ENCODE assay signal across 8 cellular contexts in the genomic region with DNA sequence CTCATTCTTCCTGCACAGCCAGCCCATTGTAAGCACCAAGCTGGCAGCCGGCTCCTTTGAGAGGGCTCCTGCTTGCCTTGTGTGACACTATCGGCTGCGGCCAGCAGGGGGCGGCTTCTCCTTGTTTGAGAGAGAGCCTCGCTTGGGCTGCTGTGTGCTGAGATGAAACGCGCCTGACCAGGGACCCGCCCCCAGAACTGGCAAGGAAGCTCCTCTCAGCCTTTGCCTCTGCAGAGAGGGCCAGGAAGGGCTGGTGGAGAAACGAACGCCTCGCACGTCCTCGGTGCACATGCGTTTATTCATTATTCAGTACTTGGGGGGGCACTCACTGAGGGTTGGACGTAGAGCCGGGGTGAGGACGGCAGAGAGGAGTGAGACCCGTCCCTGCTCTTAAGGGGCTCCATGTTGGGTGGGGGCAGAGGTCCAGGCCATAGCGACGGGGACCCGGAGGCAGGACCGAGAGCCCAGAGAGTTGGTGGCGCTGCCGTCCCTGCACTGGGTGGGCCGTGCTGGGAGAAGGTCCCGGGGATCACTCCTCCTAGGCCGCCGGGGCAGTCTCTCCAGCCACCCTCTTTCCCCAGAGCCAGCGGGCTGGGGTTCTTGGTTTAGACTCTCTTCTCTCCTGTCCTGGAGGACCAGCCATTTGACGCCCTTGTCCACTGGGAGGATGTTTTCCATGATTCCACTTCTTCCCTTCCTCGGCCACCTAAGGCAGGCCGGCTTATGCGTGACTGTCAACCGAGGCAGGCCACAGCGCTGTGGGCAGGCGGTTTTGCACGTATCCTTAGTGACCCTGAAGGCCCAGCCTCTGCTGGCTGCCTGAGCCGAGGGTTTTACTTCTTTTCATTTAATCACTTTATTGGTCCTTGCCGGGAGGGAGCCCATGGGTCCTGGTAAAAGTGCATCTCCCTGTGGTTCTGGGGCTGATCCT.
A peak's percentile ranks its signal among the peaks of the same experiment; 100 is the strongest.
DNase-seq lines count a peak whose midpoint lies in the region; ATAC-seq, FAIRE-seq and TF ChIP-seq lines count a peak whose summit lies in the region.

No MANE protein-coding gene starts in this region.

- peak; percentile 93 for ATAC-seq in HG02938 (IDR thresholded peaks at IDR 0.05; ENCODE audit: unreplicated experiment)
- peak; percentile 90 to 99 for ATAC-seq in gastrocnemius medialis

- H3K4me2 ChIP-seq in astrocyte (ENCODE audit: low read length) (peak overlapping the region; percentile 63), hepatocyte (peak overlapping the region; percentile 56)

- no peak overlapping the region for H3K9ac ChIP-seq in astrocyte (ENCODE audit: low read length)

- peak; percentile 76 for DNase-seq in NCI-H1436 (lab: John Stamatoyannopoulos, UW)
- DNase-seq in NCI-H1436 treated with DMSO at 0.1 percent for 48 hours (lab: John Stamatoyannopoulos, UW) = no peak
- DNase-seq in NCI-H2107 (lab: John Stamatoyannopoulos, UW) = peak; percentile 89
- DNase-seq in T1000 (lab: John Stamatoyannopoulos, UW) = peak; percentile 82
- peak; percentile 68 for DNase-seq in astrocyte (ENCODE audit: low read depth)
- peak; percentile 96 for DNase-seq in hepatocyte (ENCODE audit: low spot score)
- DNase-seq in gastrocnemius medialis = peak; percentile 83 to 89

- no peaks in the 10 kb centered on the region for H3K9me3 Mint-ChIP-seq in astrocyte (ENCODE audit: unreplicated experiment)

- H3K4me3 Mint-ChIP-seq in astrocyte (ENCODE audit: unreplicated experiment) = no peak overlapping the region

- FAIRE-seq in astrocyte (lab: Jason Lieb, UNC) = no peak

- H3K27ac Mint-ChIP-seq in astrocyte (ENCODE audit: unreplicated experiment) = no peak overlapping the region

- WGBS in hepatocyte (ENCODE audit: low lambda C conversion rate, missing lambda C conversion rate) = 59% methylated on average over 39 of the region's 39 CpGs

- peak; percentile 74 for TF ChIP-seq CTCF in astrocyte (IDR thresholded peaks at IDR 0.05; ENCODE audit: insufficient read depth, low read depth, low read length)
- TF ChIP-seq CTCF in hepatocyte (IDR thresholded peaks at IDR 0.05; ENCODE audit: poor library complexity) = peak; percentile 97
- TF ChIP-seq CTCF in gastrocnemius medialis (IDR thresholded peaks at IDR 0.05 in 4 of 5, conservative IDR thresholded peaks at IDR 0.05 in 1 of 5) = peak; percentile 84 to 90 (median 90)

- H3K9me3 ChIP-seq in astrocyte (ENCODE audit: insufficient read depth, low read depth, low read length) (no peaks in the 10 kb centered on the region), hepatocyte (ENCODE audit: low read depth) (no peaks in the 10 kb centered on the region), gastrocnemius medialis (no peaks in the 10 kb centered on the region)

- H3K27me3 ChIP-seq in astrocyte (ENCODE audit: insufficient read depth, low read length) (no peaks in the 10 kb centered on the region), hepatocyte (no peaks in the 10 kb centered on the region), gastrocnemius medialis (no peaks in the 10 kb centered on the region)

- H3K27me3 Mint-ChIP-seq in astrocyte (ENCODE audit: low read depth, unreplicated experiment) = peaks cover 6% of the 10 kb centered on the region

- H3K36me3 ChIP-seq in astrocyte (ENCODE audit: insufficient read depth, low read length) (no peaks in the 10 kb centered on the region), hepatocyte (replicated peaks; ENCODE audit: insufficient read depth, low read depth) (no peaks in the 10 kb centered on the region), gastrocnemius medialis (no peaks in the 10 kb centered on the region)

- H3K4me1 ChIP-seq in astrocyte (ENCODE audit: insufficient read depth, low read length) (peaks cover 7% of the 10 kb centered on the region), hepatocyte (ENCODE audit: insufficient read depth) (peaks cover 3% of the 10 kb centered on the region), gastrocnemius medialis (no peaks in the 10 kb centered on the region)

- H3K9me2 ChIP-seq in hepatocyte (replicated peaks; ENCODE audit: insufficient read depth) = no peaks in the 10 kb centered on the region

- peaks cover 2% of the 10 kb centered on the region for H3K36me3 Mint-ChIP-seq in astrocyte (ENCODE audit: low read depth, unreplicated experiment)

- H3K4me3 ChIP-seq in astrocyte (ENCODE audit: insufficient read depth, low read depth, low read length) (no peak overlapping the region), hepatocyte (no peak overlapping the region), gastrocnemius medialis (no peak overlapping the region)

- H4K20me1 ChIP-seq in astrocyte (ENCODE audit: insufficient read depth, low read length) (no peaks in the 10 kb centered on the region), hepatocyte (ENCODE audit: insufficient read depth, poor library complexity, severe bottlenecking) (no peaks in the 10 kb centered on the region)

- intact Hi-C loops in gastrocnemius medialis (cut with DNase I; ENCODE audit: low total_unique reads) = loop anchor here (1.0 to 5.0 kb wide), 4 partner anchors 329 to 909 kb away; no protein-coding TSS in a partner anchor

- H2AFZ ChIP-seq in astrocyte (ENCODE audit: low read depth, low read length) (peak overlapping the region; percentile 51), hepatocyte (no peak overlapping the region)

- in situ Hi-C loops in gastrocnemius medialis (cut with MboI; ENCODE audit: low sequenced_read_pairs in 4 of 4) = loop anchor here (10.0 to 25.0 kb wide), 7 partner anchors 204 to 904 kb away; partner anchors contain the start of gene HMGB1 (in 2 of the 4)

- no peaks in the 10 kb centered on the region for H3K79me2 ChIP-seq in astrocyte (ENCODE audit: insufficient read depth, low read length)
- H3K79me2 ChIP-seq in hepatocyte = no peaks in the 10 kb centered on the region

- no peak for TF ChIP-seq POLR2A in gastrocnemius medialis (IDR thresholded peaks at IDR 0.05)

- H3K4me1 Mint-ChIP-seq in astrocyte (ENCODE audit: low read depth, unreplicated experiment) = peaks cover 12% of the 10 kb centered on the region

- H3K27ac ChIP-seq in astrocyte (ENCODE audit: low read depth, low read length) (no peak overlapping the region), hepatocyte (no peak overlapping the region), gastrocnemius medialis (no peak overlapping the region)
